1 cellular context compared by ENCODE assay signal in the genomic region with DNA sequence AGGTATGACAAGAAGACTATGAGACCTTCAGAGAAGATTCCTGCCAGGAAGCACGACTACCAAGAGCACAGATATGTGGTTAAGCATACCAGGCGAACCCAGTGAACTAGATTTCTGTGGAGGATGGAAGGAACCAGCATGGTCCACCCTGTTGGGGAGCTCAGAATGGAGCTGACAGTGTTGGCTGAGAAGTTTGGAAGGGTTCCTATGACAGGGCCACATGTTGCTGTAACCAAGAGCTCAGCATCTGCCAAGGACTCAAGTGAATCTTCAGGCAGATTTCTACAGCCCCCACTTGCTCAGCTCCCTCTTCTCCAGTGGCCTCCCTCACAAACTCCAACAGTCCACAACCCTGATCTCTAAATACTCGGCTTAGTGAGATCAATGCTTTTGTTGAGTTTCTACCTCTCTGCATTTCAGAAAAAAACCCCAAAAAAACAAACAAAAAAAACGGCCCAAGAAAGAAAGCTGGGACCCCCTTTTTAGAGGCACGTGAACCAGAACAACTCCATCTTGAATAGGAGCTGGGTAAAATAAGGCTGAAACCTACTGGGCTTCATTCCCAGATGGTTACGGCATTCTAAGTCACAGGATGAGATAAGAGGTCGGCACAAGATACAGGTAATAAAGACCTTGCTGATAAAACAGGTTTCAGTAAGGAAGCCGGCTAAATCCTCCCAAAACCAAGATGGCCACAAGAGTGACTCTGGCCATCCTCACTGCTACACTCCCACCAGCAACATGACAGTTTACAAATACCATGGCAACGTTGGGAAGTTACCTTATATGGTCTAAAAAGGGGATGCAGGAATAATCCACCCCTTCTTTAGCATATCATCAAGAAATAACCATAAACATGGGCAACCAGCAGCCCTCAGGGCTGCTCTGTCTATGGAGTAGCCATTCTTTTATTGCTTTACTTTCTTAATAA.
TF ChIP-seq lines count a peak whose summit lies in the region.

No MANE protein-coding gene starts in this region.

TF ChIP-seq in K562, 482 proteins besides CTCF, POLR2A, EP300 and RAD21 (continued from another document and continues in another):
- TF ChIP-seq, protein P1, sequence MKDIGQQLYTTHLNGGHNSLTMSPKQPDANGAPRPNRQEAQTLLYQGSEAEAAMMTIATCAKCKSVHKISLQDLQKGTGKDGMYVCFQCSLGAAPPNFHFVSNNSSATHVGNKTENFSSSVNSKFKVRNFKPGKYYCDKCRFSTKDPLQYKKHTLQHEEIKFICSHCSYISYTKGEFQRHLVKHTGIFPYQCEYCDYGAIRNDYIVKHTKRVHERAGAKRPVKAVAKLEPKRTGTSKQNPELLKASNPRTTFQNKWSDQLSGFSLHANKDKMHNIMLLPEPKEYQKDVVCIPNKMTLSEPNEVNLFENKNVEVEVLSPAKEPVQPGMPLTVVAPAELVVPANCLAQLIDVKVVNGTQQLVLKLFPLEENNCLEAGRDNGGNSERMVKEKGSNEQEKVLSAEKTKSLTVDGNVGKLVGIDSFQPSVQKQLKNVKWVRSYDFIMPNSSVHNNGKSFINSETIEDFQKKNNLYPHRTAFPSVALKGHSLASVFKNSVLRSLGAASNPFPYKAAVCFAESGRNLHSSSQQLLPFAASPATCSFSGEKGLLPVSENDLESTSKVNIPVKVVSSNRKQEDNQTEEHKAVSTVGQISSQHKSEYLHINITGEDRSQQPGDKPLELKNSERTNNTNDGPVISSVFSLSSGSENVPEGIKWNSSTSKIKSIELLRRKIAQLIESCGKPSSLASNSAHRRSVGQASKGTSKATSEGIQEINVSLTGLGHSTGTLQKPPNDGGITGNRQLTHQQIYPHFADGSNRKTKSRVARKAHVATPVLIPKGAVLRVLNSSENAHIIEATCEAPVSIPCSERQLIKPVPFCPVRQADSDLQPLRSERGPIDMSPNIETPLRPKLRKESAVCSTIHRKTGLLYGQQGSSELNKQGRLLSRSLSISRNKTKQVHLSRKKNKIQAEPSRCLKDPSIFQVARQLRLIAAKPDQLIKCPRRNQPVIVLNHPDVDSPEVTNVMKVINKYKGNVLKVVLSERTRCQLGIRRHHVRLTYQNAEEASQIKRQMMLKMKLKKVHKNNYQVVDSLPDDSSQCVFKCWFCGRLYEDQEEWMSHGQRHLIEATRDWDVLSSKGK (CRISPR knock-in tag; IDR thresholded peaks at IDR 0.05) = no peak
- TF ChIP-seq, protein P2, sequence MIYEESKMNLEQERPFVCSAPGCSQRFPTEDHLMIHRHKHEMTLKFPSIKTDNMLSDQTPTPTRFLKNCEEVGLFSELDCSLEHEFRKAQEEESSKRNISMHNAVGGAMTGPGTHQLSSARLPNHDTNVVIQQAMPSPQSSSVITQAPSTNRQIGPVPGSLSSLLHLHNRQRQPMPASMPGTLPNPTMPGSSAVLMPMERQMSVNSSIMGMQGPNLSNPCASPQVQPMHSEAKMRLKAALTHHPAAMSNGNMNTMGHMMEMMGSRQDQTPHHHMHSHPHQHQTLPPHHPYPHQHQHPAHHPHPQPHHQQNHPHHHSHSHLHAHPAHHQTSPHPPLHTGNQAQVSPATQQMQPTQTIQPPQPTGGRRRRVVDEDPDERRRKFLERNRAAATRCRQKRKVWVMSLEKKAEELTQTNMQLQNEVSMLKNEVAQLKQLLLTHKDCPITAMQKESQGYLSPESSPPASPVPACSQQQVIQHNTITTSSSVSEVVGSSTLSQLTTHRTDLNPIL (CRISPR knock-in tag; IDR thresholded peaks at IDR 0.05) = peak; percentile 62; the same call in 1 of the 2 replicates
- TF ChIP-seq MYNN (IDR thresholded peaks at IDR 0.05) (no peak), MYNN (CRISPR knock-in tag; IDR thresholded peaks at IDR 0.05) (no peak), REST (CRISPR knock-in tag; IDR thresholded peaks at IDR 0.05; ENCODE audit: low read depth) (0 out of 2 replicates have a peak, but pooled peaks have one; percentile 25), GATAD2A (IDR thresholded peaks at IDR 0.05) (no peak), HNRNPK (IDR thresholded peaks at IDR 0.05; ENCODE audit: low read depth, low read length, poor library complexity, severe bottlenecking) (no peak), BCLAF1 (IDR thresholded peaks at IDR 0.05; ENCODE audit: borderline replicate concordance in 1 of 2, control insufficient read depth in 1 of 2, low read depth in 2 of 2, low read length in 1 of 2) (no peak), PREB (CRISPR knock-in tag; IDR thresholded peaks at IDR 0.05) (no peak), DACH1 (IDR thresholded peaks at IDR 0.05; ENCODE audit: partially characterized antibody) (no peak), TCF7L2 (IDR thresholded peaks at IDR 0.05; ENCODE audit: low read depth, low read length) (no peak), TAF15 (IDR thresholded peaks at IDR 0.05; ENCODE audit: low read depth, low read length) (no peak)
- TF ChIP-seq, protein P3, sequence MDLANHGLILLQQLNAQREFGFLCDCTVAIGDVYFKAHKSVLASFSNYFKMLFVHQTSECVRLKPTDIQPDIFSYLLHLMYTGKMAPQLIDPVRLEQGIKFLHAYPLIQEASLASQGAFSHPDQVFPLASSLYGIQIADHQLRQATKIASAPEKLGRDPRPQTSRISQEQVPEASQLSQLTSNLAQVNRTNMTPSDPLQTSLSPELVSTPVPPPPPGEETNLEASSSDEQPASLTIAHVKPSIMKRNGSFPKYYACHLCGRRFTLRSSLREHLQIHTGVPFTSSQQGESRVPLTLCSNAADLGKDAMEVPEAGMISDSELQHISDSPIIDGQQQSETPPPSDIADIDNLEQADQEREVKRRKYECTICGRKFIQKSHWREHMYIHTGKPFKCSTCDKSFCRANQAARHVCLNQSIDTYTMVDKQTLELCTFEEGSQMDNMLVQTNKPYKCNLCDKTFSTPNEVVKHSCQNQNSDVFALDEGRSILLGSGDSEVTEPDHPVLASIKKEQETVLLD (IDR thresholded peaks at IDR 0.05) = no peak
- TF ChIP-seq, protein P4, sequence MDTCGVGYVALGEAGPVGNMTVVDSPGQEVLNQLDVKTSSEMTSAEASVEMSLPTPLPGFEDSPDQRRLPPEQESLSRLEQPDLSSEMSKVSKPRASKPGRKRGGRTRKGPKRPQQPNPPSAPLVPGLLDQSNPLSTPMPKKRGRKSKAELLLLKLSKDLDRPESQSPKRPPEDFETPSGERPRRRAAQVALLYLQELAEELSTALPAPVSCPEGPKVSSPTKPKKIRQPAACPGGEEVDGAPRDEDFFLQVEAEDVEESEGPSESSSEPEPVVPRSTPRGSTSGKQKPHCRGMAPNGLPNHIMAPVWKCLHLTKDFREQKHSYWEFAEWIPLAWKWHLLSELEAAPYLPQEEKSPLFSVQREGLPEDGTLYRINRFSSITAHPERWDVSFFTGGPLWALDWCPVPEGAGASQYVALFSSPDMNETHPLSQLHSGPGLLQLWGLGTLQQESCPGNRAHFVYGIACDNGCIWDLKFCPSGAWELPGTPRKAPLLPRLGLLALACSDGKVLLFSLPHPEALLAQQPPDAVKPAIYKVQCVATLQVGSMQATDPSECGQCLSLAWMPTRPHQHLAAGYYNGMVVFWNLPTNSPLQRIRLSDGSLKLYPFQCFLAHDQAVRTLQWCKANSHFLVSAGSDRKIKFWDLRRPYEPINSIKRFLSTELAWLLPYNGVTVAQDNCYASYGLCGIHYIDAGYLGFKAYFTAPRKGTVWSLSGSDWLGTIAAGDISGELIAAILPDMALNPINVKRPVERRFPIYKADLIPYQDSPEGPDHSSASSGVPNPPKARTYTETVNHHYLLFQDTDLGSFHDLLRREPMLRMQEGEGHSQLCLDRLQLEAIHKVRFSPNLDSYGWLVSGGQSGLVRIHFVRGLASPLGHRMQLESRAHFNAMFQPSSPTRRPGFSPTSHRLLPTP (IDR thresholded peaks at IDR 0.05; ENCODE audit: borderline replicate concordance, extremely low read depth, insufficient read length) = no peak
